ENCODE assay signal across 18 cellular contexts in genomic region chr10:48697821-48698764, GRCh38. TPM values are rescaled to one million over a fixed set of nuclear protein-coding genes. Genes with fewer than 3 reads are reported as not detected.
A peak's percentile ranks its signal among the peaks of the same experiment; 100 is the strongest.
DNase-seq lines count a peak whose midpoint lies in the region; ATAC-seq and TF ChIP-seq lines count a peak whose summit lies in the region.
"Had no signal": no experiment of that assay in that cellular context is flagged by ENCODE, and none has a peak within 500 bp of the region (broad histone marks: within the 10 kb centered on the region; RNA-seq: fewer than 3 reads in every experiment).

No MANE protein-coding gene starts in this region.

- peak overlapping the region; percentile 45 to 46 for H3K4me3 Mint-ChIP-seq in stimulated activated naive B cell treated with anti-CD40 and anti-IgM and Interleukin-4, amounts not matched to agents 10 μg/mL and 1 μg/mL and 100 μg/mL, for 72 hours
- H3K4me3 Mint-ChIP-seq in immature natural killer cell: no peak overlapping the region
- H3K4me3 Mint-ChIP-seq: CD8-positive, alpha-beta T cell had no signal

- H3K27me3 ChIP-seq in OCI-LY1 (ENCODE audit: insufficient read depth, low read length): no peaks in the 10 kb centered on the region

- no peak for TF ChIP-seq CTCF in GM12865 (IDR thresholded peaks at IDR 0.05; ENCODE audit: insufficient read depth, low read depth, low read length, missing control alignments)
- peak; percentile 41; the same call in 1 of the 2 replicates for TF ChIP-seq CTCF in OCI-LY1 (IDR thresholded peaks at IDR 0.05; ENCODE audit: low read length)

- H3K4me1 Mint-ChIP-seq in stimulated activated naive B cell treated with anti-CD40 and anti-IgM and Interleukin-4, amounts not matched to agents 10 μg/mL and 1 μg/mL and 100 μg/mL, for 72 hours: peaks cover 83 to 97% of the 10 kb centered on the region in 2 donors
- no peaks in the 10 kb centered on the region for H3K4me1 Mint-ChIP-seq in immature natural killer cell

- peak overlapping the region; percentile 46 for H3K27ac ChIP-seq in OCI-LY1 (ENCODE audit: low read depth, low read length, poor library complexity, severe bottlenecking)
- H3K27ac ChIP-seq: PC-9 had no signal

- H3K36me3 Mint-ChIP-seq in stimulated activated naive B cell treated with anti-CD40 and anti-IgM and Interleukin-4, amounts not matched to agents 10 μg/mL and 1 μg/mL and 100 μg/mL, for 72 hours: peaks cover 64 to 80% of the 10 kb centered on the region in 2 donors
- no peaks in the 10 kb centered on the region for H3K36me3 Mint-ChIP-seq in immature natural killer cell
- H3K36me3 Mint-ChIP-seq: CD8-positive, alpha-beta T cell had no signal

- H3K9ac ChIP-seq in OCI-LY1 (ENCODE audit: low read length): no peak overlapping the region; the same call in 1 of the 2 replicates
- H3K9ac ChIP-seq: SK-N-SH had no signal

- H3K79me2 ChIP-seq in OCI-LY1 (ENCODE audit: insufficient read depth, low read length): peaks cover 32% of the 10 kb centered on the region

- H3K27me3 Mint-ChIP-seq in stimulated activated naive B cell treated with anti-CD40 and anti-IgM and Interleukin-4, amounts not matched to agents 10 μg/mL and 1 μg/mL and 100 μg/mL, for 72 hours: no peaks in the 10 kb centered on the region
- H3K27me3 Mint-ChIP-seq in immature natural killer cell (ENCODE audit: low read depth in 3 of 3): peaks cover 0 to 4% (median 3%) of the 10 kb centered on the region in 3 donors

- H2AFZ ChIP-seq in OCI-LY1 (ENCODE audit: low read length): no peak overlapping the region
- H2AFZ ChIP-seq: PC-9 had no signal

- H3K9me2 ChIP-seq in OCI-LY1 (ENCODE audit: low read depth, low read length): no peaks in the 10 kb centered on the region
- H3K9me2 ChIP-seq: SK-N-SH had no signal

- DNase-seq in GM12865 (ENCODE audit: low read depth): peak; percentile 16
- DNase-seq in left ventricle myocardium superior: peak; percentile 42
- DNase-seq in stimulated activated naive B cell treated with anti-CD40 and anti-IgM and Interleukin-4, amounts not matched to agents 10 μg/mL and 1 μg/mL and 100 μg/mL, for 72 hours: no peak
- no peak for DNase-seq in immature natural killer cell
- no peak for DNase-seq in RKO (ENCODE audit: low spot score)
- DNase-seq: CD8-positive, alpha-beta T cell; DND-41; GOT3; NCI-H1048; NCI-H2081 treated with DMSO at 0.1 percent for 48 hours; NCI-H2227 treated with DMSO at 0.1 percent for 48 hours; NCI-H526 treated with DMSO at 0.1 percent for 48 hours; PC-9; SK-N-SH had no signal

- no peak overlapping the region for H3K4me2 ChIP-seq in OCI-LY1 (ENCODE audit: low read length)
- H3K4me2 ChIP-seq: PC-9, SK-N-SH had no signal

- H3K9me3 ChIP-seq in OCI-LY1 (ENCODE audit: low read length): no peaks in the 10 kb centered on the region
- H3K9me3 ChIP-seq: SK-N-SH had no signal

- peaks cover 25% of the 10 kb centered on the region; the same call in 1 of the 2 replicates for H3K36me3 ChIP-seq in OCI-LY1 (ENCODE audit: insufficient read depth, low read length)

- peak overlapping the region; percentile 85 for H3K27ac Mint-ChIP-seq in stimulated activated naive B cell treated with anti-CD40 and anti-IgM and Interleukin-4, amounts not matched to agents 10 μg/mL and 1 μg/mL and 100 μg/mL, for 72 hours
- H3K27ac Mint-ChIP-seq in immature natural killer cell: no peak overlapping the region
- H3K27ac Mint-ChIP-seq: CD8-positive, alpha-beta T cell had no signal

- peaks cover 58% of the 10 kb centered on the region for H3K4me1 ChIP-seq in OCI-LY1 (ENCODE audit: insufficient read depth, low read length, severe bottlenecking)

- H3K9me3 Mint-ChIP-seq in stimulated activated naive B cell treated with anti-CD40 and anti-IgM and Interleukin-4, amounts not matched to agents 10 μg/mL and 1 μg/mL and 100 μg/mL, for 72 hours: no peaks in the 10 kb centered on the region
- no peaks in the 10 kb centered on the region for H3K9me3 Mint-ChIP-seq in immature natural killer cell
- H3K9me3 Mint-ChIP-seq: CD8-positive, alpha-beta T cell had no signal

- H3K4me3 ChIP-seq in GM12865 (ENCODE audit: low read depth, low read length): no peak overlapping the region
- no peak overlapping the region for H3K4me3 ChIP-seq in OCI-LY1 (ENCODE audit: low read depth, low read length, poor library complexity, severe bottlenecking)
- H3K4me3 ChIP-seq: K562, PC-9 had no signal

- no peaks in the 10 kb centered on the region for H3F3A ChIP-seq in OCI-LY1 (ENCODE audit: insufficient read depth, low read length)

- no peaks in the 10 kb centered on the region for H4K20me1 ChIP-seq in OCI-LY1 (ENCODE audit: insufficient read depth, low read length)

- peak; percentile 82 for ATAC-seq in left ventricle myocardium superior
- no peak for ATAC-seq in stimulated activated naive B cell treated with anti-CD40 and anti-IgM and Interleukin-4, amounts not matched to agents 10 μg/mL and 1 μg/mL and 100 μg/mL, for 72 hours (replicated peaks)
- no peak for ATAC-seq in GM21737 (IDR thresholded peaks at IDR 0.05; ENCODE audit: unreplicated experiment)
- ATAC-seq: CD8-positive, alpha-beta T cell; K562 had no signal

- intact Hi-C loops in left ventricle myocardium superior (cut with micrococcal nuclease): no loop called here

RNA-seq across cellular contexts. Expression of gene WDFY4, which starts 13.4 kb away (rescaled TPM):
- total RNA-seq in left ventricle myocardium superior: 1.6 TPM
- polyA plus RNA-seq in immature natural killer cell: 1 to 10 TPM in 2 of 3 donors, not detected in 1; 1.0 to 2.2 TPM
- total RNA-seq: PC-9 had no signal
- polyA plus RNA-seq: BJ, SK-N-SH had no signal

Comparison
In these comparisons a context has a peak if more than half of its experiments do, and no peak if none do; other contexts are left out.
1. DNase-seq: peak in GM12865 (single experiment) and left ventricle myocardium superior (single experiment); none in stimulated activated naive B cell treated with anti-CD40 and anti-IgM and Interleukin-4, amounts not matched to agents 10 μg/mL and 1 μg/mL and 100 μg/mL, for 72 hours (single experiment), immature natural killer cell (0 of 3) and RKO (single experiment).
2. H3K4me3 Mint-ChIP-seq: peak in stimulated activated naive B cell treated with anti-CD40 and anti-IgM and Interleukin-4, amounts not matched to agents 10 μg/mL and 1 μg/mL and 100 μg/mL, for 72 hours (2 of 2); none in immature natural killer cell (0 of 5).